21 cellular contexts compared by ENCODE assay signal in genomic region chr3:101134331-101134730, GRCh38.
A peak's percentile ranks its signal among the peaks of the same experiment; 100 is the strongest.
DNase-seq lines count a peak whose midpoint lies in the region; ATAC-seq, FAIRE-seq and TF ChIP-seq lines count a peak whose summit lies in the region.
"Had no signal": no experiment of that assay in that cellular context is flagged by ENCODE, and none has a peak within 500 bp of the region (broad histone marks: within the 10 kb centered on the region; RNA-seq: fewer than 3 reads in every experiment).

No MANE protein-coding gene starts in this region.

- H4K20me1 ChIP-seq in BLaER1: no peaks in the 10 kb centered on the region
- H4K20me1 ChIP-seq in OCI-LY3 (ENCODE audit: insufficient read depth, low read length): no peaks in the 10 kb centered on the region

- H3K23ac ChIP-seq in mesenchymal stem cell (ENCODE audit: low read length in 2 of 2): no peak overlapping the region

- no peak for FAIRE-seq in GM19239 (lab: Jason Lieb, UNC)
- FAIRE-seq: H54 had no signal

- TF ChIP-seq CTCF in OCI-LY3 (IDR thresholded peaks at IDR 0.05; ENCODE audit: low read depth, low read length) (no peak), breast epithelium (IDR thresholded peaks at IDR 0.05) (no peak)

- peaks cover 6% of the 10 kb centered on the region for H3K4me1 ChIP-seq in ACC112 (ENCODE audit: control insufficient read depth, insufficient read depth, low read length, unreplicated experiment)
- H3K4me1 ChIP-seq in BLaER1: peaks cover 18% of the 10 kb centered on the region
- peaks cover 15% of the 10 kb centered on the region for H3K4me1 ChIP-seq in OCI-LY3 (ENCODE audit: low read length)
- no peaks in the 10 kb centered on the region for H3K4me1 ChIP-seq in mesenchymal stem cell (ENCODE audit: control insufficient read depth, insufficient read depth, low read depth, low read length)
- H3K4me1 ChIP-seq in breast epithelium: no peaks in the 10 kb centered on the region
- H3K4me1 ChIP-seq: SJSA1 had no signal

- DNase-seq in mesenchymal stem cell: no peak
- DNase-seq in GM19239 (ENCODE audit: insufficient read length, low spot score): no peak
- no peak for DNase-seq in breast epithelium (ENCODE audit: low spot score in 2 of 2)
- DNase-seq in left ventricle myocardium superior: no peak
- DNase-seq: Calu3; DMS153; Karpas-422; NCI-H1105; NCI-H1436 treated with DMSO at 0.1 percent for 48 hours; NCI-H187 treated with DMSO at 0.1 percent for 48 hours; NCI-H446; NCI-H524 treated with DMSO at 0.1 percent for 48 hours; NCI-H774; NK-92 treated with Interleukin-12 subunit alpha and Interleukin-12 subunit beta, amount 100 ng/mL, for 24 hours; PC-9 had no signal

- H3K27ac ChIP-seq in ACC112 (ENCODE audit: low read depth, low read length) (no peak overlapping the region), BLaER1 (no peak overlapping the region), OCI-LY3 (ENCODE audit: low read length) (no peak overlapping the region), mesenchymal stem cell (ENCODE audit: low read length, poor library complexity, severe bottlenecking) (no peak overlapping the region), breast epithelium (no peak overlapping the region)
- H3K27ac ChIP-seq: PC-9, SJSA1 had no signal

- TF ChIP-seq POLR2A in breast epithelium (IDR thresholded peaks at IDR 0.05): no peak

- H3K36me3 ChIP-seq in ACC112 (ENCODE audit: insufficient read depth, low read length) (no peaks in the 10 kb centered on the region), BLaER1 (no peaks in the 10 kb centered on the region), OCI-LY3 (replicated peaks; ENCODE audit: low read depth, low read length) (no peaks in the 10 kb centered on the region), mesenchymal stem cell (ENCODE audit: control insufficient read depth in 1 of 2, insufficient read depth in 2 of 2, low read depth in 1 of 2, low read length in 2 of 2) (no peaks in the 10 kb centered on the region), breast epithelium (no peaks in the 10 kb centered on the region)
- H3K36me3 ChIP-seq: SJSA1 had no signal

- no peak overlapping the region for H3K4ac ChIP-seq in mesenchymal stem cell (ENCODE audit: low read depth in 1 of 2, low read length in 2 of 2)

- H3K9ac ChIP-seq in BLaER1: no peak overlapping the region
- no peak overlapping the region for H3K9ac ChIP-seq in OCI-LY3 (ENCODE audit: low read length)
- H3K9ac ChIP-seq in mesenchymal stem cell (ENCODE audit: low read length): no peak overlapping the region

- H3K27me3 ChIP-seq in ACC112 (ENCODE audit: insufficient read depth, low read length) (no peaks in the 10 kb centered on the region), BLaER1 (no peaks in the 10 kb centered on the region), OCI-LY3 (ENCODE audit: low read depth, low read length) (peaks cover 14% of the 10 kb centered on the region; the same call in 1 of the 2 replicates), mesenchymal stem cell (ENCODE audit: control insufficient read depth in 1 of 2, insufficient read depth in 1 of 2, low read length in 2 of 2) (no peaks in the 10 kb centered on the region), breast epithelium (no peaks in the 10 kb centered on the region)
- H3K27me3 ChIP-seq: SJSA1 had no signal

- peak overlapping the region; percentile 40 for H4K8ac ChIP-seq in mesenchymal stem cell (ENCODE audit: low read length)

- no peak overlapping the region for H3K18ac ChIP-seq in mesenchymal stem cell (ENCODE audit: low read depth in 1 of 2, low read length in 2 of 2)

- no peak for ATAC-seq in left ventricle myocardium superior
- ATAC-seq: Right ventricle myocardium inferior had no signal

- intact Hi-C loops in breast epithelium (cut with DNase I; ENCODE audit: low total_unique reads): no loop called here
- intact Hi-C loops in left ventricle myocardium superior (cut with micrococcal nuclease): no loop called here

- H3K79me2 ChIP-seq in ACC112 (ENCODE audit: control insufficient read depth, insufficient read depth, low read length, unreplicated experiment) (no peaks in the 10 kb centered on the region), OCI-LY3 (ENCODE audit: low read length) (no peaks in the 10 kb centered on the region)

- peaks cover 20% of the 10 kb centered on the region for H3K9me3 ChIP-seq in BLaER1
- peaks cover 10% of the 10 kb centered on the region; the same call in 1 of the 2 replicates for H3K9me3 ChIP-seq in OCI-LY3 (ENCODE audit: insufficient read depth, low read length)
- no peaks in the 10 kb centered on the region for H3K9me3 ChIP-seq in mesenchymal stem cell (ENCODE audit: control insufficient read depth, low read length)
- no peaks in the 10 kb centered on the region for H3K9me3 ChIP-seq in breast epithelium
- H3K9me3 ChIP-seq: SJSA1 had no signal

- H2BK120ac ChIP-seq in mesenchymal stem cell (ENCODE audit: low read depth, low read length): no peak overlapping the region

- H3K4me2 ChIP-seq in BLaER1: peak overlapping the region; percentile 68
- peak overlapping the region; percentile 34 for H3K4me2 ChIP-seq in OCI-LY3 (ENCODE audit: low read length)
- no peak overlapping the region for H3K4me2 ChIP-seq in mesenchymal stem cell (ENCODE audit: low read length, poor library complexity, severe bottlenecking)
- H3K4me2 ChIP-seq: PC-9 had no signal

- peak overlapping the region; percentile 99 for H2AFZ ChIP-seq in ACC112 (ENCODE audit: low read length, unreplicated experiment)
- no peak overlapping the region; the same call in 1 of the 2 replicates for H2AFZ ChIP-seq in OCI-LY3 (ENCODE audit: low read depth, low read length)
- H2AFZ ChIP-seq in mesenchymal stem cell (ENCODE audit: low read depth, low read length): no peak overlapping the region
- H2AFZ ChIP-seq: PC-9 had no signal

- no peaks in the 10 kb centered on the region for H3K79me1 ChIP-seq in mesenchymal stem cell (replicated peaks; ENCODE audit: low read length, poor library complexity, severe bottlenecking)

- H4K91ac ChIP-seq in mesenchymal stem cell (ENCODE audit: low read length): no peak overlapping the region

- no peak overlapping the region for H3K14ac ChIP-seq in mesenchymal stem cell (ENCODE audit: low read length in 2 of 2)

- no peak overlapping the region for H2AK5ac ChIP-seq in mesenchymal stem cell (ENCODE audit: low read length, severe bottlenecking)

- no peak overlapping the region for H3K4me3 ChIP-seq in ACC112 (ENCODE audit: low read depth, low read length)
- no peak overlapping the region for H3K4me3 ChIP-seq in BLaER1
- peak overlapping the region; percentile 19; the same call in 1 of the 2 replicates for H3K4me3 ChIP-seq in OCI-LY3 (ENCODE audit: low read length)
- no peak overlapping the region for H3K4me3 ChIP-seq in mesenchymal stem cell (ENCODE audit: insufficient read depth in 1 of 2, low read depth in 1 of 2, low read length in 2 of 2)
- no peak overlapping the region for H3K4me3 ChIP-seq in breast epithelium
- H3K4me3 ChIP-seq: PC-9, SJSA1 had no signal

- 91% methylated on average over 7 of the region's 7 CpGs for WGBS in mesenchymal stem cell

- no peak overlapping the region for H2BK15ac ChIP-seq in mesenchymal stem cell (ENCODE audit: low read depth, poor library complexity, severe bottlenecking)

- H2BK5ac ChIP-seq in mesenchymal stem cell (ENCODE audit: low read depth, low read length, poor library complexity, severe bottlenecking): no peak overlapping the region

- no peak overlapping the region for H2BK12ac ChIP-seq in mesenchymal stem cell (ENCODE audit: low read length in 2 of 2)
